ENCODE assay signal across 1 cellular context in genomic region chr6:43511824-43512415, GRCh38.
TF ChIP-seq lines count a peak whose summit lies in the region.

No MANE protein-coding gene starts in this region.

TF ChIP-seq in endothelial cell of umbilical vein, 7 proteins besides CTCF, POLR2A, EP300 and RAD21:
- TF ChIP-seq MAX (IDR thresholded peaks at IDR 0.05; ENCODE audit: insufficient read depth, insufficient read length): no peak
